25 cellular contexts compared by ENCODE assay signal in the genomic region with DNA sequence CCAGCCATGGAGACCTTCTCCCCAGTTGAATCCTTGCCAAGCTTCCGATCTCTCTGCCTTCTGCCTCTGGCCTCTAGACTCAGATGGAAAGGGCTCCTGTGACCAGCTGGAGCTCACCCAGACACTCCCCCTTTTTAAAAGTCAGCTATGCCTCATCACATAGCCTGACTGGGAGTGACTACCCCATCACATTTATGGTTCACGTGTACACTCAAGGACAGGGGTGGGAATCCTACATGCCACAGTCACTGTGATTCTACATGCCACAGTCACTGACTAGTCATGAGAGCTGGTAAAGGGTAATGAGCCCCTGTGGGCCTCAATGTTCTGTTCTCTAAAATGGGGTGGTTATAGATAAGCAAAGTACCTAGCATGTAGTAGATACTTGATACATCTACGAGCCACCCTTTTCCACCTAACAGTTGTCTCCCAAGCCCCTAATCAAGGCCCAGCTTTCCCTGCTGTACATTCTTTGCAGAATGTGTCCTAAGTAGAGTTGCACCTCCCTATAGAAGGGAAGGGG.
DNase-seq lines count a peak whose midpoint lies in the region; ATAC-seq, FAIRE-seq and TF ChIP-seq lines count a peak whose summit lies in the region.
"Had no signal": no experiment of that assay in that cellular context is flagged by ENCODE, and none has a peak within 500 bp of the region (broad histone marks: within the 10 kb centered on the region; RNA-seq: fewer than 3 reads in every experiment).

No MANE protein-coding gene starts in this region.

- no peaks in the 10 kb centered on the region for H3K4me1 ChIP-seq in pancreas
- H3K4me1 ChIP-seq: left lung, right atrium auricular region had no signal

- H3K4me3 ChIP-seq in fibroblast of mammary gland (ENCODE audit: control insufficient read depth, low read depth, low read length) (no peak overlapping the region), pancreas (no peak overlapping the region)
- H3K4me3 ChIP-seq: hepatocyte, K562, left lung, PC-9, right atrium auricular region, thoracic aorta had no signal

- DNase-seq in AG08395 (ENCODE audit: low spot score), result peak; percentile 58
- DNase-seq in AG20443 (ENCODE audit: low spot score), result peak; percentile 48
- DNase-seq in M059J (ENCODE audit: low read depth), result peak; percentile 60
- DNase-seq in fibroblast of mammary gland (ENCODE audit: low read depth), result peak; percentile 49
- DNase-seq in pancreas, result no peak
- DNase-seq: activated CD4-positive, alpha-beta T cell treated with anti-CD3 and anti-CD28 coated beads for 4 hours; activated CD8-positive, alpha-beta memory T cell treated with anti-CD3 and anti-CD28 coated beads, Interleukin-2, amount 10 ng/mL, durations not matched to agents 7 days and 5 days; activated naive CD8-positive, alpha-beta T cell treated with anti-CD3 and anti-CD28 coated beads, Interleukin-2, amount 10 ng/mL, durations not matched to agents 7 days and 5 days; CD4-positive, alpha-beta T cell; foreskin melanocyte; left lung; naive B cell; NCI-H1436; NCI-H510A treated with DMSO at 0.1 percent for 48 hours; PC-9; stimulated activated CD4-positive, alpha-beta T cell treated with anti-CD3 and anti-CD28 coated beads, Interleukin-12 subunit alpha, Interleukin-12 subunit beta, amount 100 ng/mL, for 4 hours; stimulated activated CD4-positive, alpha-beta T cell treated with anti-CD3 and anti-CD28 coated beads, Interleukin-4, amount 100 ng/mL, for 24 hours; stimulated activated naive CD4-positive, alpha-beta T cell; T-cell had no signal

- no peaks in the 10 kb centered on the region for H3K36me3 ChIP-seq in pancreas
- H3K36me3 ChIP-seq: left lung, right atrium auricular region, thoracic aorta had no signal

- TF ChIP-seq CTCF in fibroblast of mammary gland (conservative IDR thresholded peaks at IDR 0.05; ENCODE audit: control insufficient read depth, insufficient read depth, low read depth, low read length) (no peak), pancreas (IDR thresholded peaks at IDR 0.05) (no peak)

- H3K27ac ChIP-seq in pancreas, result no peak overlapping the region
- H3K27ac ChIP-seq: hepatocyte, left lung, PC-9, right atrium auricular region, thoracic aorta had no signal

- FAIRE-seq in pancreas (lab: Jason Lieb, UNC), result no peak
- FAIRE-seq: K562 had no signal

- no peak for ATAC-seq in HG02798 (IDR thresholded peaks at IDR 0.05; ENCODE audit: poor library complexity, unreplicated experiment)
- ATAC-seq in SK-N-SH treated with all-trans-retinoic acid at 6 μM for 48 hours, result no peak
- no peak for ATAC-seq in pancreas
- ATAC-seq: activated CD8-positive, alpha-beta memory T cell treated with anti-CD3 and anti-CD28 coated beads, Interleukin-2, amount 10 ng/mL, durations not matched to agents 7 days and 5 days; K562; left lung; T-cell had no signal

- WGBS in pancreas, 2 donors, result 76 to 79% methylated on average over 3 of the region's 3 CpGs

- no peaks in the 10 kb centered on the region for H3K9me3 ChIP-seq in pancreas
- H3K9me3 ChIP-seq: left lung, right atrium auricular region, thoracic aorta had no signal

- no peaks in the 10 kb centered on the region for H3K27me3 ChIP-seq in pancreas
- H3K27me3 ChIP-seq: hepatocyte, right atrium auricular region had no signal

- intact Hi-C loops in pancreas (cut with DNase I), result no loop called here

TF ChIP-seq in SK-N-SH treated with all-trans-retinoic acid at 6 μM for 48 hours, 23 proteins besides CTCF, POLR2A, EP300 and RAD21:
- TF ChIP-seq BACH2 (CRISPR knock-in tag; IDR thresholded peaks at IDR 0.05; ENCODE audit: borderline replicate concordance), result no peak
- no peak for TF ChIP-seq OSR1 (CRISPR knock-in tag; IDR thresholded peaks at IDR 0.05)
- no peak for TF ChIP-seq CSDC2 (CRISPR knock-in tag; IDR thresholded peaks at IDR 0.05)
- no peak for TF ChIP-seq ZNF8 (CRISPR knock-in tag; IDR thresholded peaks at IDR 0.05)
- TF ChIP-seq, protein P1, sequence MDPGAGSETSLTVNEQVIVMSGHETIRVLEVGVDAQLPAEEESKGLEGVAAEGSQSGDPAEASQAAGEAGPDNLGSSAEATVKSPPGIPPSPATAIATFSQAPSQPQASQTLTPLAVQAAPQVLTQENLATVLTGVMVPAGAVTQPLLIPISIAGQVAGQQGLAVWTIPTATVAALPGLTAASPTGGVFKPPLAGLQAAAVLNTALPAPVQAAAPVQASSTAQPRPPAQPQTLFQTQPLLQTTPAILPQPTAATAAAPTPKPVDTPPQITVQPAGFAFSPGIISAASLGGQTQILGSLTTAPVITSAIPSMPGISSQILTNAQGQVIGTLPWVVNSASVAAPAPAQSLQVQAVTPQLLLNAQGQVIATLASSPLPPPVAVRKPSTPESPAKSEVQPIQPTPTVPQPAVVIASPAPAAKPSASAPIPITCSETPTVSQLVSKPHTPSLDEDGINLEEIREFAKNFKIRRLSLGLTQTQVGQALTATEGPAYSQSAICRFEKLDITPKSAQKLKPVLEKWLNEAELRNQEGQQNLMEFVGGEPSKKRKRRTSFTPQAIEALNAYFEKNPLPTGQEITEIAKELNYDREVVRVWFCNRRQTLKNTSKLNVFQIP (CRISPR knock-in tag; IDR thresholded peaks at IDR 0.05; ENCODE audit: borderline replicate concordance, low read depth), result no peak
- no peak for TF ChIP-seq SNAI2 (CRISPR knock-in tag; IDR thresholded peaks at IDR 0.05)
- TF ChIP-seq ZNF70 (CRISPR knock-in tag; IDR thresholded peaks at IDR 0.05), result no peak
- no peak for TF ChIP-seq TOX (CRISPR knock-in tag; IDR thresholded peaks at IDR 0.05; ENCODE audit: borderline replicate concordance)
- TF ChIP-seq, protein P2, sequence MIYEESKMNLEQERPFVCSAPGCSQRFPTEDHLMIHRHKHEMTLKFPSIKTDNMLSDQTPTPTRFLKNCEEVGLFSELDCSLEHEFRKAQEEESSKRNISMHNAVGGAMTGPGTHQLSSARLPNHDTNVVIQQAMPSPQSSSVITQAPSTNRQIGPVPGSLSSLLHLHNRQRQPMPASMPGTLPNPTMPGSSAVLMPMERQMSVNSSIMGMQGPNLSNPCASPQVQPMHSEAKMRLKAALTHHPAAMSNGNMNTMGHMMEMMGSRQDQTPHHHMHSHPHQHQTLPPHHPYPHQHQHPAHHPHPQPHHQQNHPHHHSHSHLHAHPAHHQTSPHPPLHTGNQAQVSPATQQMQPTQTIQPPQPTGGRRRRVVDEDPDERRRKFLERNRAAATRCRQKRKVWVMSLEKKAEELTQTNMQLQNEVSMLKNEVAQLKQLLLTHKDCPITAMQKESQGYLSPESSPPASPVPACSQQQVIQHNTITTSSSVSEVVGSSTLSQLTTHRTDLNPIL (CRISPR knock-in tag; IDR thresholded peaks at IDR 0.05; ENCODE audit: low read depth), result no peak
- no peak for TF ChIP-seq ESRRG (CRISPR knock-in tag; IDR thresholded peaks at IDR 0.05)
- TF ChIP-seq ZFP3 (CRISPR knock-in tag; IDR thresholded peaks at IDR 0.05), result no peak

Comparison
In these comparisons a context has a peak if more than half of its experiments do, and no peak if none do; other contexts are left out.
1. DNase-seq: peak in AG08395 (single experiment), AG20443 (single experiment), M059J (single experiment) and fibroblast of mammary gland (single experiment); none in pancreas (0 of 6).